ENCODE assay signal across 1 cellular context in the genomic region with DNA sequence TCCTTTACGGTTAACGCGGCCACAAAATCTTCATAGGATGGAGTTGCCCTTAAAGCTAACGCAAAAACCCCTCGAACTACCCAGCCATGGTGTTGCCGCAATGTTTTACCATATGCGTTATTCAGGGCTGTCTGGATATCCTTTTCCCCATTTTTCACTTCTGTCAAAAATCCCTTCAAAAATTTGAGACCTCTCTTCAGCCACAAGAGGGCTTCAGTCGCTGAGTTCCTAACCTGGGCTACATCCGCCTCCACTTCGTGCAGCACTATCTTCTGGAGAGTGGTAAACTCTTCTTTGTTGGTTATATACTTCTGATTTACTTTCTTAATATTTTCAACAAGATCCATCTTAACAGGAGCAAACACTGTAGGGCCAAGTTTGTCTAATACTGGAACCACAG.
TF ChIP-seq lines count a peak whose summit lies in the region.
"Not testable (repeated sequence)": the region's sequence is repeated elsewhere in the genome, so short reads cannot be mapped to it uniquely, and the experiment has no call there.

No MANE protein-coding gene starts in this region.

TF ChIP-seq in K562, 482 proteins besides CTCF, POLR2A, EP300 and RAD21:
- TF ChIP-seq, protein P1, sequence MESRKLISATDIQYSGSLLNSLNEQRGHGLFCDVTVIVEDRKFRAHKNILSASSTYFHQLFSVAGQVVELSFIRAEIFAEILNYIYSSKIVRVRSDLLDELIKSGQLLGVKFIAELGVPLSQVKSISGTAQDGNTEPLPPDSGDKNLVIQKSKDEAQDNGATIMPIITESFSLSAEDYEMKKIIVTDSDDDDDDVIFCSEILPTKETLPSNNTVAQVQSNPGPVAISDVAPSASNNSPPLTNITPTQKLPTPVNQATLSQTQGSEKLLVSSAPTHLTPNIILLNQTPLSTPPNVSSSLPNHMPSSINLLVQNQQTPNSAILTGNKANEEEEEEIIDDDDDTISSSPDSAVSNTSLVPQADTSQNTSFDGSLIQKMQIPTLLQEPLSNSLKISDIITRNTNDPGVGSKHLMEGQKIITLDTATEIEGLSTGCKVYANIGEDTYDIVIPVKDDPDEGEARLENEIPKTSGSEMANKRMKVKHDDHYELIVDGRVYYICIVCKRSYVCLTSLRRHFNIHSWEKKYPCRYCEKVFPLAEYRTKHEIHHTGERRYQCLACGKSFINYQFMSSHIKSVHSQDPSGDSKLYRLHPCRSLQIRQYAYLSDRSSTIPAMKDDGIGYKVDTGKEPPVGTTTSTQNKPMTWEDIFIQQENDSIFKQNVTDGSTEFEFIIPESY (CRISPR knock-in tag; IDR thresholded peaks at IDR 0.05): peak; percentile 73
- TF ChIP-seq, protein P2, sequence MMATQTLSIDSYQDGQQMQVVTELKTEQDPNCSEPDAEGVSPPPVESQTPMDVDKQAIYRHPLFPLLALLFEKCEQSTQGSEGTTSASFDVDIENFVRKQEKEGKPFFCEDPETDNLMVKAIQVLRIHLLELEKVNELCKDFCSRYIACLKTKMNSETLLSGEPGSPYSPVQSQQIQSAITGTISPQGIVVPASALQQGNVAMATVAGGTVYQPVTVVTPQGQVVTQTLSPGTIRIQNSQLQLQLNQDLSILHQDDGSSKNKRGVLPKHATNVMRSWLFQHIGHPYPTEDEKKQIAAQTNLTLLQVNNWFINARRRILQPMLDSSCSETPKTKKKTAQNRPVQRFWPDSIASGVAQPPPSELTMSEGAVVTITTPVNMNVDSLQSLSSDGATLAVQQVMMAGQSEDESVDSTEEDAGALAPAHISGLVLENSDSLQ (IDR thresholded peaks at IDR 0.05): 0 out of 2 replicates have a peak, but pooled peaks have one; percentile 23
- peak; percentile 48 for TF ChIP-seq MEIS2 (IDR thresholded peaks at IDR 0.05; ENCODE audit: partially characterized antibody)
- TF ChIP-seq, protein P3, sequence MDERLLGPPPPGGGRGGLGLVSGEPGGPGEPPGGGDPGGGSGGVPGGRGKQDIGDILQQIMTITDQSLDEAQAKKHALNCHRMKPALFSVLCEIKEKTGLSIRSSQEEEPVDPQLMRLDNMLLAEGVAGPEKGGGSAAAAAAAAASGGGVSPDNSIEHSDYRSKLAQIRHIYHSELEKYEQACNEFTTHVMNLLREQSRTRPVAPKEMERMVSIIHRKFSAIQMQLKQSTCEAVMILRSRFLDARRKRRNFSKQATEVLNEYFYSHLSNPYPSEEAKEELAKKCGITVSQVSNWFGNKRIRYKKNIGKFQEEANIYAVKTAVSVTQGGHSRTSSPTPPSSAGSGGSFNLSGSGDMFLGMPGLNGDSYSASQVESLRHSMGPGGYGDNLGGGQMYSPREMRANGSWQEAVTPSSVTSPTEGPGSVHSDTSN (CRISPR knock-in tag; IDR thresholded peaks at IDR 0.05; ENCODE audit: low read depth): not testable (repeated sequence)
- TF ChIP-seq, protein P3 (tag; conservative IDR thresholded peaks at IDR 0.05; ENCODE audit: low read depth): peak; percentile 59
